In genomic region chr10:33214174-33214573, GRCh38 we compare ENCODE assay signal across 17 cellular contexts.
A peak's percentile ranks its signal among the peaks of the same experiment; 100 is the strongest.
DNase-seq lines count a peak whose midpoint lies in the region; ATAC-seq lines count a peak whose summit lies in the region.
"Had no signal": no experiment of that assay in that cellular context is flagged by ENCODE, and none has a peak within 500 bp of the region (broad histone marks: within the 10 kb centered on the region; RNA-seq: fewer than 3 reads in every experiment).

No MANE protein-coding gene starts in this region.

- no peaks in the 10 kb centered on the region for H3K36me3 ChIP-seq in MG63
- H3K36me3 ChIP-seq: breast epithelium had no signal

- H3K27ac Mint-ChIP-seq in activated naive CD8-positive, alpha-beta T cell treated with anti-CD3 and anti-CD28 coated beads for 36 hours = peak overlapping the region; percentile 14
- H3K27ac Mint-ChIP-seq in activated naive CD8-positive, alpha-beta T cell treated with anti-CD3 and anti-CD28 coated beads, Interleukin-2, amount 50 U/mL, for 24 hours = no peak overlapping the region
- peak overlapping the region; percentile 5 to 15 for H3K27ac Mint-ChIP-seq in effector memory CD8-positive, alpha-beta T cell
- H3K27ac Mint-ChIP-seq: H9 had no signal

- no peaks in the 10 kb centered on the region for H3K9me3 Mint-ChIP-seq in activated naive CD8-positive, alpha-beta T cell treated with anti-CD3 and anti-CD28 coated beads for 36 hours
- no peaks in the 10 kb centered on the region for H3K9me3 Mint-ChIP-seq in activated naive CD8-positive, alpha-beta T cell treated with anti-CD3 and anti-CD28 coated beads, Interleukin-2, amount 50 U/mL, for 24 hours
- no peaks in the 10 kb centered on the region for H3K9me3 Mint-ChIP-seq in effector memory CD8-positive, alpha-beta T cell
- H3K9me3 Mint-ChIP-seq: H9, naive B cell had no signal

- peaks cover 2% of the 10 kb centered on the region for H3K36me3 Mint-ChIP-seq in activated naive CD8-positive, alpha-beta T cell treated with anti-CD3 and anti-CD28 coated beads for 36 hours
- H3K36me3 Mint-ChIP-seq in activated naive CD8-positive, alpha-beta T cell treated with anti-CD3 and anti-CD28 coated beads, Interleukin-2, amount 50 U/mL, for 24 hours (ENCODE audit: low read depth) = no peaks in the 10 kb centered on the region
- H3K36me3 Mint-ChIP-seq in effector memory CD8-positive, alpha-beta T cell (ENCODE audit: insufficient read depth) = no peaks in the 10 kb centered on the region
- H3K36me3 Mint-ChIP-seq: naive B cell had no signal

- H3K27me3 ChIP-seq in MG63 = no peaks in the 10 kb centered on the region
- H3K27me3 ChIP-seq: breast epithelium, left lung, tibial nerve had no signal

- peaks cover 16% of the 10 kb centered on the region for H3K4me1 Mint-ChIP-seq in activated naive CD8-positive, alpha-beta T cell treated with anti-CD3 and anti-CD28 coated beads for 36 hours
- H3K4me1 Mint-ChIP-seq in activated naive CD8-positive, alpha-beta T cell treated with anti-CD3 and anti-CD28 coated beads, Interleukin-2, amount 50 U/mL, for 24 hours = peaks cover 19% of the 10 kb centered on the region
- H3K4me1 Mint-ChIP-seq in effector memory CD8-positive, alpha-beta T cell (ENCODE audit: low read depth in 2 of 2) = peaks cover 14 to 15% of the 10 kb centered on the region in 2 donors

- no peak for DNase-seq in activated naive CD8-positive, alpha-beta T cell treated with anti-CD3 and anti-CD28 coated beads for 36 hours
- no peak for DNase-seq in activated naive CD8-positive, alpha-beta T cell treated with anti-CD3 and anti-CD28 coated beads, Interleukin-2, amount 50 U/mL, for 24 hours
- DNase-seq in HT1080 (ENCODE audit: low read depth) (peak; percentile 40), MG63 (no peak)
- no peak for DNase-seq in effector memory CD8-positive, alpha-beta T cell
- DNase-seq in stimulated activated naive CD8-positive, alpha-beta T cell treated with anti-CD3 and anti-CD28 coated beads, Interleukin-15, Interleukin-2, amounts not matched to agents 100 U/mL and 50 U/mL, for 24 hours = no peak
- DNase-seq in stimulated activated CD4-positive, alpha-beta T cell treated with anti-CD3 and anti-CD28 coated beads, Interleukin-12 subunit alpha, Interleukin-12 subunit beta, amount 100 ng/mL, for 4 hours = no peak
- DNase-seq: activated gamma-delta T cell; AML-193; effector CD8-positive, alpha-beta T cell; H9; left lung; naive B cell; NCI-H748 treated with DMSO at 0.1 percent for 48 hours had no signal

- H3K4me3 ChIP-seq in MG63 = no peak overlapping the region
- H3K4me3 ChIP-seq: breast epithelium, left lung, tibial nerve had no signal

- no peak for ATAC-seq in activated naive CD8-positive, alpha-beta T cell treated with anti-CD3 and anti-CD28 coated beads, Interleukin-2, amount 50 U/mL, for 24 hours
- ATAC-seq in effector memory CD8-positive, alpha-beta T cell (replicated peaks) = peak; percentile 81
- ATAC-seq in stimulated activated naive CD8-positive, alpha-beta T cell treated with anti-CD3 and anti-CD28 coated beads, Interleukin-15, Interleukin-2, amounts not matched to agents 100 U/mL and 50 U/mL, for 24 hours = peak; percentile 61
- no peak for ATAC-seq in HG03442 (IDR thresholded peaks at IDR 0.05; ENCODE audit: unreplicated experiment)
- ATAC-seq: left lung had no signal

- no peaks in the 10 kb centered on the region for H3K9me3 ChIP-seq in MG63
- H3K9me3 ChIP-seq: breast epithelium, left lung, tibial nerve had no signal

- no peaks in the 10 kb centered on the region for H3K27me3 Mint-ChIP-seq in activated naive CD8-positive, alpha-beta T cell treated with anti-CD3 and anti-CD28 coated beads for 36 hours
- no peaks in the 10 kb centered on the region for H3K27me3 Mint-ChIP-seq in activated naive CD8-positive, alpha-beta T cell treated with anti-CD3 and anti-CD28 coated beads, Interleukin-2, amount 50 U/mL, for 24 hours
- H3K27me3 Mint-ChIP-seq in effector memory CD8-positive, alpha-beta T cell = no peaks in the 10 kb centered on the region
- H3K27me3 Mint-ChIP-seq: naive B cell had no signal

- H3K4me3 Mint-ChIP-seq in activated naive CD8-positive, alpha-beta T cell treated with anti-CD3 and anti-CD28 coated beads for 36 hours = no peak overlapping the region
- H3K4me3 Mint-ChIP-seq in activated naive CD8-positive, alpha-beta T cell treated with anti-CD3 and anti-CD28 coated beads, Interleukin-2, amount 50 U/mL, for 24 hours = no peak overlapping the region
- no peak overlapping the region for H3K4me3 Mint-ChIP-seq in effector memory CD8-positive, alpha-beta T cell
- H3K4me3 Mint-ChIP-seq: H9, naive B cell had no signal

Comparison
In these comparisons a context has a peak if more than half of its experiments do, and no peak if none do; other contexts are left out.
1. ATAC-seq: peak in effector memory CD8-positive, alpha-beta T cell (single experiment) and stimulated activated naive CD8-positive, alpha-beta T cell treated with anti-CD3 and anti-CD28 coated beads, Interleukin-15, Interleukin-2, amounts not matched to agents 100 U/mL and 50 U/mL, for 24 hours (single experiment); none in activated naive CD8-positive, alpha-beta T cell treated with anti-CD3 and anti-CD28 coated beads, Interleukin-2, amount 50 U/mL, for 24 hours (single experiment) and HG03442 (single experiment).